ENCODE assay signal across 19 cellular contexts in genomic region chr12:46468159-46468558, GRCh38.
DNase-seq lines count a peak whose midpoint lies in the region; ATAC-seq and TF ChIP-seq lines count a peak whose summit lies in the region.
"Had no signal": no experiment of that assay in that cellular context is flagged by ENCODE, and none has a peak within 500 bp of the region (broad histone marks: within the 10 kb centered on the region; RNA-seq: fewer than 3 reads in every experiment).

No MANE protein-coding gene starts in this region.

- CTCF ChIA-PET in Calu3 (lab: Charles Lee) (no interaction called here), RWPE1 (lab: Yijun Ruan, JAX) (no interaction called here)
- CTCF ChIA-PET in activated CD4-positive, alpha-beta T cell treated with anti-CD3 and anti-CD28 coated beads for 36 hours (lab: Charles Lee), result no interaction called here

- no TSS peak for BruUV-seq in Calu3 (replicated peaks; lab: Mats Ljungman, UMichigan)

- POLR2A ChIA-PET in RWPE1 (lab: Yijun Ruan, JAX; ENCODE audit: low non-redundant PET), result no interaction called here
- POLR2A ChIA-PET in activated CD4-positive, alpha-beta T cell treated with anti-CD3 and anti-CD28 coated beads for 36 hours (lab: Charles Lee), result no interaction called here

- H3K4me3 Mint-ChIP-seq in Calu3 (ENCODE audit: low read depth, unreplicated experiment), result no peak overlapping the region
- H3K4me3 Mint-ChIP-seq in activated CD4-positive, alpha-beta T cell treated with anti-CD3 and anti-CD28 coated beads for 36 hours, result no peak overlapping the region
- H3K4me3 Mint-ChIP-seq: activated CD4-positive, alpha-beta T cell treated with anti-CD3 and anti-CD28 coated beads, Interleukin-2, amount 10 ng/mL, durations not matched to agents 24 days and 14 days; CD4-positive, alpha-beta memory T cell; natural killer cell treated with Interleukin-12 subunit alpha and Interleukin-12 subunit beta and Interleukin-15 and Interleukin-18, amount 100 ng/mL, for 72 hours had no signal

- H3K27me3 ChIP-seq in esophagus muscularis mucosa, result no peaks in the 10 kb centered on the region
- H3K27me3 ChIP-seq: uterus had no signal

- peak; percentile 17 for TF ChIP-seq CTCF in Calu3 (IDR thresholded peaks at IDR 0.05; ENCODE audit: unreplicated experiment)
- TF ChIP-seq CTCF in RWPE1 (conservative IDR thresholded peaks at IDR 0.05; ENCODE audit: low read depth), result no peak
- TF ChIP-seq CTCF in esophagus muscularis mucosa (IDR thresholded peaks at IDR 0.05), result no peak
- TF ChIP-seq CTCF in mucosa of descending colon (IDR thresholded peaks at IDR 0.05), result no peak

- TF ChIP-seq POLR2A in esophagus muscularis mucosa (IDR thresholded peaks at IDR 0.05; ENCODE audit: low read depth), result no peak

- H3K4me1 Mint-ChIP-seq in Calu3 (ENCODE audit: low read depth, unreplicated experiment), result peaks cover 37% of the 10 kb centered on the region
- peaks cover 12% of the 10 kb centered on the region for H3K4me1 Mint-ChIP-seq in activated CD4-positive, alpha-beta T cell treated with anti-CD3 and anti-CD28 coated beads for 36 hours

- DNase-seq in Calu3, result no peak
- peak; percentile 36 for DNase-seq in RWPE1 (ENCODE audit: low spot score)
- DNase-seq in esophagus muscularis mucosa (ENCODE audit: extremely low spot score), result peak; percentile 62
- DNase-seq in mucosa of descending colon, result peak in 1 of 3 donors; percentile 29
- DNase-seq in NCI-H69 (lab: John Stamatoyannopoulos, UW), result no peak
- DNase-seq in activated CD4-positive, alpha-beta T cell treated with anti-CD3 and anti-CD28 coated beads for 36 hours, result no peak
- DNase-seq in glomerular visceral epithelial cell (ENCODE audit: extremely low spot score), result no peak
- DNase-seq: activated CD4-positive, alpha-beta T cell treated with anti-CD3 and anti-CD28 coated beads, Interleukin-2, amount 10 ng/mL, durations not matched to agents 24 days and 14 days; activated naive CD4-positive, alpha-beta T cell treated with Interleukin-2 at 50 U/mL for 16 hours; activated T-cell treated with anti-CD3 and anti-CD28 coated beads for 4 hours; CD4-positive, alpha-beta memory T cell; effector memory CD4-positive, alpha-beta T cell; mammary epithelial cell; NCI-H1436; stimulated activated naive CD4-positive, alpha-beta T cell treated with Interleukin-2 at 50 U/mL for 16 hours; uterus had no signal

- H3K36me3 Mint-ChIP-seq in Calu3 (ENCODE audit: insufficient read depth, unreplicated experiment), result peaks cover 4% of the 10 kb centered on the region
- H3K36me3 Mint-ChIP-seq in activated CD4-positive, alpha-beta T cell treated with anti-CD3 and anti-CD28 coated beads for 36 hours (ENCODE audit: low read depth), result no peaks in the 10 kb centered on the region
- H3K36me3 Mint-ChIP-seq: natural killer cell treated with Interleukin-12 subunit alpha and Interleukin-12 subunit beta and Interleukin-15 and Interleukin-18, amount 100 ng/mL, for 72 hours had no signal

- ATAC-seq in mucosa of descending colon (peak; percentile 93), GM19467 (IDR thresholded peaks at IDR 0.05; ENCODE audit: unreplicated experiment) (no peak)
- ATAC-seq in activated CD4-positive, alpha-beta T cell treated with anti-CD3 and anti-CD28 coated beads for 36 hours, result no peak
- ATAC-seq: natural killer cell treated with Interleukin-12 subunit alpha and Interleukin-12 subunit beta and Interleukin-15 and Interleukin-18, amount 100 ng/mL, for 72 hours had no signal

- intact Hi-C loops in Calu3 (cut with micrococcal nuclease; ENCODE audit: unreplicated experiment), result no loop called here
- intact Hi-C loops in esophagus muscularis mucosa (cut with DNase I), result no loop called here
- intact Hi-C loops in mucosa of descending colon (cut with DNase I, micrococcal nuclease), result no loop called here
- intact Hi-C loops in activated CD4-positive, alpha-beta T cell treated with anti-CD3 and anti-CD28 coated beads for 36 hours (cut with DNase I, micrococcal nuclease), result no loop called here

- no peaks in the 10 kb centered on the region for H3K27me3 Mint-ChIP-seq in Calu3 (ENCODE audit: unreplicated experiment)
- H3K27me3 Mint-ChIP-seq in activated CD4-positive, alpha-beta T cell treated with anti-CD3 and anti-CD28 coated beads for 36 hours, result no peaks in the 10 kb centered on the region
- H3K27me3 Mint-ChIP-seq: activated CD4-positive, alpha-beta T cell treated with anti-CD3 and anti-CD28 coated beads, Interleukin-2, amount 10 ng/mL, durations not matched to agents 24 days and 14 days; CD4-positive, alpha-beta memory T cell; natural killer cell treated with Interleukin-12 subunit alpha and Interleukin-12 subunit beta and Interleukin-15 and Interleukin-18, amount 100 ng/mL, for 72 hours had no signal

- H3K36me3 ChIP-seq in esophagus muscularis mucosa (no peaks in the 10 kb centered on the region), mucosa of descending colon (ENCODE audit: low read depth) (no peaks in the 10 kb centered on the region)
- H3K36me3 ChIP-seq: prostate gland, uterus had no signal

- peak overlapping the region; percentile 36; the same call in 1 of the 2 replicates for H3K27ac ChIP-seq in RWPE1
- no peak overlapping the region for H3K27ac ChIP-seq in esophagus muscularis mucosa (replicated peaks in 1 of 4)
- H3K27ac ChIP-seq: prostate gland, uterus had no signal

- WGBS in esophagus muscularis mucosa, result 65% methylated on average over 6 of the region's 6 CpGs

- H3K4me1 ChIP-seq in esophagus muscularis mucosa (peaks cover 12 to 20% (median 16%) of the 10 kb centered on the region in 4 donors), mucosa of descending colon (ENCODE audit: low read depth) (peaks cover 3% of the 10 kb centered on the region)
- H3K4me1 ChIP-seq: prostate gland had no signal

- TF ChIP-seq EP300 in esophagus muscularis mucosa (IDR thresholded peaks at IDR 0.05), result no peak

- no peak overlapping the region for H3K4me3 ChIP-seq in esophagus muscularis mucosa
- no peak overlapping the region for H3K4me3 ChIP-seq in mucosa of descending colon
- H3K4me3 ChIP-seq: prostate gland, uterus had no signal

- no peaks in the 10 kb centered on the region for H3K9me3 Mint-ChIP-seq in Calu3 (ENCODE audit: low read depth, unreplicated experiment)
- peaks cover 2% of the 10 kb centered on the region for H3K9me3 Mint-ChIP-seq in activated CD4-positive, alpha-beta T cell treated with anti-CD3 and anti-CD28 coated beads for 36 hours (ENCODE audit: low read depth)

- no peaks in the 10 kb centered on the region for H3K9me3 ChIP-seq in esophagus muscularis mucosa
- no peaks in the 10 kb centered on the region for H3K9me3 ChIP-seq in mucosa of descending colon
- H3K9me3 ChIP-seq: prostate gland, uterus had no signal

- no peak overlapping the region for H3K27ac Mint-ChIP-seq in Calu3 (ENCODE audit: unreplicated experiment)
- H3K27ac Mint-ChIP-seq in activated CD4-positive, alpha-beta T cell treated with anti-CD3 and anti-CD28 coated beads for 36 hours, result no peak overlapping the region
- H3K27ac Mint-ChIP-seq: activated CD4-positive, alpha-beta T cell treated with anti-CD3 and anti-CD28 coated beads, Interleukin-2, amount 10 ng/mL, durations not matched to agents 24 days and 14 days; CD4-positive, alpha-beta memory T cell; natural killer cell treated with Interleukin-12 subunit alpha and Interleukin-12 subunit beta and Interleukin-15 and Interleukin-18, amount 100 ng/mL, for 72 hours had no signal

Comparison
In these comparisons a context has a peak if more than half of its experiments do, and no peak if none do; other contexts are left out.
1. DNase-seq: peak in RWPE1 (single experiment) and esophagus muscularis mucosa (single experiment); none in Calu3 (single experiment), NCI-H69 (single experiment), activated CD4-positive, alpha-beta T cell treated with anti-CD3 and anti-CD28 coated beads for 36 hours (single experiment) and glomerular visceral epithelial cell (single experiment).